In the genomic region with DNA sequence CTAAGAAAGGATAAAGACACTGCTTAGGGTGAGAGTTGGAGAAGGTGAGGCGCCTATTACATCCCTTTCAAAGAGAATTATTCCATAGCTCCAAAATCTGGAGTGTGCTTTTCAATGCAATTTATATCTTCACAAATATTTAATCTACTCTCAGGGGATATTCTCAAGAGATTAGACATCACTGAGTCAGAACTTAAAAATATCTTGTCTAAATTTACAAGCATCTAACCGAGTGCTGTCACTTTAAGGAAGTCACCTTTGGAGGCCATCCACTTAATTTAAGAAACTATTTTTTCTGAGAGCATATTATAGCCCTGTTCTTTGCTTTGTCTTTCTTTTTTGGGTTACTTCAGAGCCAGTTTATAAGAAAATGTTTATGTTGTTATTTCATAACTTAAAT, we compare ENCODE assay signal across 14 cellular contexts.
DNase-seq lines count a peak whose midpoint lies in the region; ATAC-seq and TF ChIP-seq lines count a peak whose summit lies in the region.
"Had no signal": no experiment of that assay in that cellular context is flagged by ENCODE, and none has a peak within 500 bp of the region (broad histone marks: within the 10 kb centered on the region; RNA-seq: fewer than 3 reads in every experiment).

No MANE protein-coding gene starts in this region.

- H3K9me3 Mint-ChIP-seq in CD14-positive monocyte = peaks cover 8 to 14% (median 11%) of the 10 kb centered on the region in 7 donors

- no peaks in the 10 kb centered on the region; the same call in 1 of the 2 replicates for H3K9me3 ChIP-seq in Karpas-422 (ENCODE audit: low read length)
- H3K9me3 ChIP-seq: BE2C, HAP-1 had no signal

- H3K27ac ChIP-seq in epithelial cell of prostate = peak overlapping the region; percentile 80
- H3K27ac ChIP-seq in Karpas-422 (ENCODE audit: low read length) = no peak overlapping the region

- no peak overlapping the region for H3K4me3 ChIP-seq in Karpas-422 (ENCODE audit: low read length)
- H3K4me3 ChIP-seq: HAP-1, K562 had no signal

- peaks cover 0 to 3% of the 10 kb centered on the region in 2 donors for H3K36me3 Mint-ChIP-seq in CD14-positive monocyte

- no peaks in the 10 kb centered on the region for H4K20me1 ChIP-seq in Karpas-422 (ENCODE audit: insufficient read depth, low read depth, low read length)

- no peaks in the 10 kb centered on the region for H3K9me2 ChIP-seq in Karpas-422 (replicated peaks; ENCODE audit: insufficient read depth, low read length)

- H3K4me1 Mint-ChIP-seq in CD14-positive monocyte = peaks cover 3% of the 10 kb centered on the region

- no peaks in the 10 kb centered on the region for H3K36me3 ChIP-seq in Karpas-422 (ENCODE audit: insufficient read depth, low read length)
- H3K36me3 ChIP-seq: BE2C, HAP-1 had no signal

- H2AFZ ChIP-seq in Karpas-422 (ENCODE audit: low read length) = no peak overlapping the region

- peaks cover 8% of the 10 kb centered on the region for H3K4me1 ChIP-seq in Karpas-422 (ENCODE audit: low read length)
- H3K4me1 ChIP-seq: BE2C, HAP-1 had no signal

- H3K27ac Mint-ChIP-seq in CD14-positive monocyte = no peak overlapping the region

- no peaks in the 10 kb centered on the region for H3K79me2 ChIP-seq in Karpas-422 (ENCODE audit: low read length)

- no peak for TF ChIP-seq CTCF in CD14-positive monocyte (IDR thresholded peaks at IDR 0.05)

- peaks cover 0 to 2% (median 0%) of the 10 kb centered on the region in 3 donors for H3K27me3 Mint-ChIP-seq in CD14-positive monocyte (ENCODE audit: low read depth in 3 of 3)

- H3K4me2 ChIP-seq in Karpas-422 (ENCODE audit: low read depth, low read length, poor library complexity, severe bottlenecking) = no peak overlapping the region

- ATAC-seq in GM21515 (IDR thresholded peaks at IDR 0.05; ENCODE audit: unreplicated experiment) = no peak
- ATAC-seq: K562 had no signal

- H3K27me3 ChIP-seq in Karpas-422 (ENCODE audit: low read length) = no peaks in the 10 kb centered on the region
- H3K27me3 ChIP-seq: BE2C had no signal

- H3K4me3 Mint-ChIP-seq in CD14-positive monocyte = no peak overlapping the region

- DNase-seq in EL (peak; percentile 47), M059J (ENCODE audit: low read depth) (peak; percentile 47), epithelial cell of prostate (ENCODE audit: low read depth, low spot score) (no peak), Karpas-422 (no peak), CD14-positive monocyte (ENCODE audit: low spot score) (no peak)
- no peak for DNase-seq in stimulated activated CD4-positive, alpha-beta T cell treated with anti-CD3 and anti-CD28 coated beads, Interleukin-12 subunit alpha, Interleukin-12 subunit beta, amount 100 ng/mL, for 4 hours
- DNase-seq: BE2C, NCI-H2081 treated with DMSO at 0.1 percent for 48 hours, NCI-H510A, NCI-H82, T-helper 1 cell had no signal

- intact Hi-C loops in CD14-positive monocyte (cut with micrococcal nuclease) = loop anchor here in 1 of 2 donors (10.0 kb wide), 1 partner anchor 91 kb away; no protein-coding TSS in a partner anchor

- H3K9ac ChIP-seq in Karpas-422 (ENCODE audit: low read length) = no peak overlapping the region

Comparison
In these comparisons a context has a peak if more than half of its experiments do, and no peak if none do; other contexts are left out.
1. DNase-seq: peak in EL (single experiment) and M059J (single experiment); none in epithelial cell of prostate (single experiment), Karpas-422 (single experiment), stimulated activated CD4-positive, alpha-beta T cell treated with anti-CD3 and anti-CD28 coated beads, Interleukin-12 subunit alpha, Interleukin-12 subunit beta, amount 100 ng/mL, for 4 hours (single experiment) and CD14-positive monocyte (single experiment).